In genomic region chr16:83943516-83944050, GRCh38 we compare ENCODE assay signal across 18 cellular contexts. TPM values are rescaled to one million over a fixed set of nuclear protein-coding genes. Genes with fewer than 3 reads are reported as not detected.
DNase-seq lines count a peak whose midpoint lies in the region; ATAC-seq and TF ChIP-seq lines count a peak whose summit lies in the region.
"Had no signal": no experiment of that assay in that cellular context is flagged by ENCODE, and none has a peak within 500 bp of the region (broad histone marks: within the 10 kb centered on the region; RNA-seq: fewer than 3 reads in every experiment).

No MANE protein-coding gene starts in this region.

- no peaks in the 10 kb centered on the region for H3K9me3 ChIP-seq in right cardiac atrium (ENCODE audit: control insufficient read depth, low read length)
- H3K9me3 ChIP-seq in right atrium auricular region: no peaks in the 10 kb centered on the region
- H3K9me3 ChIP-seq: BLaER1 had no signal

- ATAC-seq in right cardiac atrium: no peak
- ATAC-seq: GM23338 had no signal

- H3K27ac Mint-ChIP-seq in nephron progenitor cell (peak overlapping the region; percentile 45), type B pancreatic cell (peak overlapping the region; percentile 92)
- H3K27ac Mint-ChIP-seq: CD4-positive, CD25-positive, alpha-beta regulatory T cell; GM23338 had no signal

- intact Hi-C loops in right cardiac atrium (cut with DNase I): no loop called here

- H3K27ac ChIP-seq in right cardiac atrium (ENCODE audit: low read length) (no peak overlapping the region), right atrium auricular region (no peak overlapping the region)
- H3K27ac ChIP-seq: BLaER1 had no signal

- peak in 2 of 3 donors; percentile 14 to 16 for DNase-seq in right cardiac atrium
- DNase-seq in right atrium auricular region (ENCODE audit: low spot score): no peak
- DNase-seq in islet precursor cell: peak; percentile 66
- DNase-seq in nephron progenitor cell: no peak
- no peak for DNase-seq in type B pancreatic cell (ENCODE audit: extremely low spot score, unreplicated experiment)
- DNase-seq in NOMO-1 treated with DMSO at 0.1 percent for 48 hours (lab: John Stamatoyannopoulos, UW; ENCODE audit: unreplicated experiment): no peak
- DNase-seq in GM13977 (ENCODE audit: low spot score): no peak
- DNase-seq in NCI-H2171 (lab: John Stamatoyannopoulos, UW): no peak
- DNase-seq: 8988T; AML-193; Calu3; CD4-positive, CD25-positive, alpha-beta regulatory T cell; DMS 273 treated with DMSO at 0.1 percent for 48 hours; H7 had no signal

- in situ Hi-C loops in GM13977 (cut with MboI; ENCODE audit: low pct_unique_long_range_greater_than_20kb, low sequenced_read_pairs, unreplicated experiment): no loop called here

- 92% methylated on average over 10 of the region's 10 CpGs for WGBS in right cardiac atrium

- H3K27me3 ChIP-seq in right cardiac atrium (ENCODE audit: control insufficient read depth, insufficient read depth) (no peaks in the 10 kb centered on the region), right atrium auricular region (no peaks in the 10 kb centered on the region)
- H3K27me3 ChIP-seq: BLaER1 had no signal

- H3K27me3 Mint-ChIP-seq in nephron progenitor cell (ENCODE audit: low read depth, poor library complexity) (peaks cover 10% of the 10 kb centered on the region), type B pancreatic cell (no peaks in the 10 kb centered on the region)
- H3K27me3 Mint-ChIP-seq: CD4-positive, CD25-positive, alpha-beta regulatory T cell had no signal

- H3K36me3 ChIP-seq in right atrium auricular region: no peaks in the 10 kb centered on the region
- H3K36me3 ChIP-seq: BLaER1 had no signal

- H3K4me3 Mint-ChIP-seq in nephron progenitor cell (no peak overlapping the region), type B pancreatic cell (no peak overlapping the region)
- H3K4me3 Mint-ChIP-seq: CD4-positive, CD25-positive, alpha-beta regulatory T cell; GM23338 had no signal

- no peak overlapping the region for H3K4me3 ChIP-seq in right cardiac atrium (ENCODE audit: low read length)
- H3K4me3 ChIP-seq in right atrium auricular region: no peak overlapping the region
- H3K4me3 ChIP-seq: BLaER1, GM23338 had no signal

- H3K9me3 Mint-ChIP-seq in nephron progenitor cell (no peaks in the 10 kb centered on the region), type B pancreatic cell (no peaks in the 10 kb centered on the region)
- H3K9me3 Mint-ChIP-seq: CD4-positive, CD25-positive, alpha-beta regulatory T cell; GM23338 had no signal

- H3K4me1 ChIP-seq in right cardiac atrium (ENCODE audit: control insufficient read depth, insufficient read depth, low read length) (no peaks in the 10 kb centered on the region), right atrium auricular region (no peaks in the 10 kb centered on the region)

- no peaks in the 10 kb centered on the region for H3K36me3 Mint-ChIP-seq in nephron progenitor cell (ENCODE audit: low read depth)
- no peaks in the 10 kb centered on the region for H3K36me3 Mint-ChIP-seq in type B pancreatic cell
- H3K36me3 Mint-ChIP-seq: CD4-positive, CD25-positive, alpha-beta regulatory T cell had no signal

- TF ChIP-seq CTCF in right atrium auricular region (IDR thresholded peaks at IDR 0.05) (no peak), nephron progenitor cell (IDR thresholded peaks at IDR 0.05) (no peak), type B pancreatic cell (conservative IDR thresholded peaks at IDR 0.05) (no peak), GM13977 (IDR thresholded peaks at IDR 0.05; ENCODE audit: extremely low read depth, insufficient read depth, missing control alignments) (no peak)

- H3K4me1 Mint-ChIP-seq in nephron progenitor cell (peaks cover 27% of the 10 kb centered on the region), type B pancreatic cell (ENCODE audit: unreplicated experiment) (peaks cover 5% of the 10 kb centered on the region)

RNA-seq across cellular contexts. Expression of gene OSGIN1, which starts 9.5 kb away (rescaled TPM):
- 1 to 10 TPM; 2.4 to 6.8 (median 3.8) TPM for total RNA-seq in right cardiac atrium
- 3.6 TPM for polyA plus RNA-seq in right cardiac atrium
- total RNA-seq in right atrium auricular region: 1 to 10 TPM; 6.0 to 6.5 TPM
- total RNA-seq in type B pancreatic cell (ENCODE audit: low replicate concordance): 4.0 and 15.5 TPM in 2 replicates

RNA-seq across cellular contexts. Expression of gene NECAB2, which starts 24.5 kb away (rescaled TPM):
- 1 to 10 TPM in 2 of 4 donors, under 1 TPM in 2; 0.28 to 1.8 (median 1.4) TPM for total RNA-seq in right cardiac atrium
- polyA plus RNA-seq in right cardiac atrium: 1.7 TPM
- total RNA-seq in right atrium auricular region: under 1 TPM in 1 of 2 donors, not detected in 1; 0.71 TPM
- 1.5 and 6.5 TPM in 2 replicates for total RNA-seq in type B pancreatic cell (ENCODE audit: low replicate concordance)
- total RNA-seq: CD4-positive, CD25-positive, alpha-beta regulatory T cell; Daoy; HT-29 had no signal
- polyA plus RNA-seq: CD4-positive, CD25-positive, alpha-beta regulatory T cell had no signal

RNA-seq across cellular contexts. Expression of gene MLYCD, which starts 44.7 kb away (rescaled TPM):
- 10 to 100 TPM; 24.1 to 34.5 (median 29.1) TPM for total RNA-seq in right cardiac atrium
- polyA plus RNA-seq in right cardiac atrium: 27.4 TPM
- 10 to 100 TPM; 22.0 to 37.0 TPM for total RNA-seq in right atrium auricular region
- total RNA-seq in type B pancreatic cell (ENCODE audit: low replicate concordance): 6.4 and 7.1 TPM in 2 replicates

Comparison
In these comparisons a context has a peak if more than half of its experiments do, and no peak if none do; other contexts are left out.
1. DNase-seq: peak in right cardiac atrium (2 of 3) and islet precursor cell (single experiment); none in right atrium auricular region (single experiment), nephron progenitor cell (single experiment), type B pancreatic cell (single experiment), NOMO-1 treated with DMSO at 0.1 percent for 48 hours (single experiment), GM13977 (single experiment) and NCI-H2171 (single experiment).